ENCODE assay signal across 1 cellular context in genomic region chr12:93707836-93708235, GRCh38.
TF ChIP-seq lines count a peak whose summit lies in the region.

No MANE protein-coding gene starts in this region.

TF ChIP-seq in K562, 482 proteins besides CTCF, POLR2A, EP300 and RAD21 (continued from another document):
- TF ChIP-seq SFPQ (IDR thresholded peaks at IDR 0.05; ENCODE audit: low read depth, low read length) (no peak), MIER1 (IDR thresholded peaks at IDR 0.05; ENCODE audit: low read depth) (no peak), JUN (IDR thresholded peaks at IDR 0.05; ENCODE audit: borderline replicate concordance, low read depth, low read length) (0 out of 2 replicates have a peak, but pooled peaks have one; percentile 12), JUN (CRISPR knock-in tag; IDR thresholded peaks at IDR 0.05; ENCODE audit: borderline replicate concordance) (no peak), ZNF780A (CRISPR knock-in tag; IDR thresholded peaks at IDR 0.05) (no peak), HSF4 (CRISPR knock-in tag; IDR thresholded peaks at IDR 0.05; ENCODE audit: borderline replicate concordance) (no peak), ARID1B (IDR thresholded peaks at IDR 0.05) (0 out of 2 replicates have a peak, but pooled peaks have one; percentile 25), ZBTB17 (CRISPR knock-in tag; IDR thresholded peaks at IDR 0.05) (no peak), ZNF24 (IDR thresholded peaks at IDR 0.05) (no peak), NFE2 (IDR thresholded peaks at IDR 0.05; ENCODE audit: low read depth) (0 out of 2 replicates have a peak, but pooled peaks have one; percentile 15), CBX8 (IDR thresholded peaks at IDR 0.05; ENCODE audit: borderline replicate concordance, extremely low read depth, low read depth, low read length, poor library complexity, severe bottlenecking) (no peak), MBD2 (IDR thresholded peaks at IDR 0.05; ENCODE audit: borderline replicate concordance, low read depth) (no peak), PBX2 (CRISPR knock-in tag; IDR thresholded peaks at IDR 0.05; ENCODE audit: low read depth) (no peak), PBX2 (tag; conservative IDR thresholded peaks at IDR 0.05; ENCODE audit: low read depth) (peak; percentile 53), TBL1XR1 (IDR thresholded peaks at IDR 0.05; ENCODE audit: low read length in 2 of 2) (no peak), KDM2B (CRISPR knock-in tag; IDR thresholded peaks at IDR 0.05) (no peak), ATF7 (IDR thresholded peaks at IDR 0.05) (peak; percentile 86), TAF7 (tag; IDR thresholded peaks at IDR 0.05) (no peak), POLR2AphosphoS2 (IDR thresholded peaks at IDR 0.05; ENCODE audit: low read length) (no peak), NCOA1 (IDR thresholded peaks at IDR 0.05; ENCODE audit: low read depth) (no peak), RBM17 (IDR thresholded peaks at IDR 0.05; ENCODE audit: borderline replicate concordance, low read depth, low read length) (no peak), ZNF3 (CRISPR knock-in tag; IDR thresholded peaks at IDR 0.05) (no peak), PHB2 (IDR thresholded peaks at IDR 0.05; ENCODE audit: low read depth) (no peak), DLX4 (CRISPR knock-in tag; IDR thresholded peaks at IDR 0.05) (no peak), ZC3H8 (IDR thresholded peaks at IDR 0.05) (no peak), JUND (IDR thresholded peaks at IDR 0.05; ENCODE audit: borderline replicate concordance, low read depth, low read length) (peak; percentile 69), JUND (tag; IDR thresholded peaks at IDR 0.05; ENCODE audit: borderline replicate concordance, low read depth, low read length) (peak; percentile 59; the same call in 2 of the 3 replicates), CEBPB (tag; IDR thresholded peaks at IDR 0.05) (peak; percentile 68), KDM5B (IDR thresholded peaks at IDR 0.05; ENCODE audit: insufficient replicate concordance, low read depth, low read length) (no peak), NR2C2 (CRISPR knock-in tag; IDR thresholded peaks at IDR 0.05) (no peak), NR2C2 (tag; IDR thresholded peaks at IDR 0.05) (peak; percentile 29; the same call in 1 of the 2 replicates), ZNF232 (CRISPR knock-in tag; IDR thresholded peaks at IDR 0.05) (no peak), ZC3H11A (IDR thresholded peaks at IDR 0.05; ENCODE audit: low read depth, low read length) (no peak), TCF15 (CRISPR knock-in tag; IDR thresholded peaks at IDR 0.05) (no peak), MTA2 (IDR thresholded peaks at IDR 0.05; ENCODE audit: low read depth) (no peak), KLF16 (IDR thresholded peaks at IDR 0.05) (no peak), RAD51 (IDR thresholded peaks at IDR 0.05; ENCODE audit: borderline replicate concordance, low read depth) (no peak), MTA3 (IDR thresholded peaks at IDR 0.05; ENCODE audit: borderline replicate concordance) (no peak), ZNF23 (CRISPR knock-in tag; IDR thresholded peaks at IDR 0.05) (no peak), MEIS2 (IDR thresholded peaks at IDR 0.05; ENCODE audit: partially characterized antibody) (peak; percentile 84), HDAC3 (IDR thresholded peaks at IDR 0.05; ENCODE audit: borderline replicate concordance, partially characterized antibody) (no peak), SMARCA4 (IDR thresholded peaks at IDR 0.05) (peak; percentile 17; the same call in 1 of the 2 replicates), HMBOX1 (IDR thresholded peaks at IDR 0.05) (0 out of 2 replicates have a peak, but pooled peaks have one; percentile 25), LEF1 (IDR thresholded peaks at IDR 0.05) (no peak), PRMT5 (CRISPR knock-in tag; IDR thresholded peaks at IDR 0.05) (no peak), EZH2 (IDR thresholded peaks at IDR 0.05; ENCODE audit: borderline replicate concordance, low read depth, low read length) (no peak), CEBPG (CRISPR knock-in tag; IDR thresholded peaks at IDR 0.05) (no peak), CEBPG (tag; conservative IDR thresholded peaks at IDR 0.05 in 1 of 2, IDR thresholded peaks at IDR 0.05 in 1 of 2) (peak; percentile 78 to 91)
- TF ChIP-seq, protein P1, sequence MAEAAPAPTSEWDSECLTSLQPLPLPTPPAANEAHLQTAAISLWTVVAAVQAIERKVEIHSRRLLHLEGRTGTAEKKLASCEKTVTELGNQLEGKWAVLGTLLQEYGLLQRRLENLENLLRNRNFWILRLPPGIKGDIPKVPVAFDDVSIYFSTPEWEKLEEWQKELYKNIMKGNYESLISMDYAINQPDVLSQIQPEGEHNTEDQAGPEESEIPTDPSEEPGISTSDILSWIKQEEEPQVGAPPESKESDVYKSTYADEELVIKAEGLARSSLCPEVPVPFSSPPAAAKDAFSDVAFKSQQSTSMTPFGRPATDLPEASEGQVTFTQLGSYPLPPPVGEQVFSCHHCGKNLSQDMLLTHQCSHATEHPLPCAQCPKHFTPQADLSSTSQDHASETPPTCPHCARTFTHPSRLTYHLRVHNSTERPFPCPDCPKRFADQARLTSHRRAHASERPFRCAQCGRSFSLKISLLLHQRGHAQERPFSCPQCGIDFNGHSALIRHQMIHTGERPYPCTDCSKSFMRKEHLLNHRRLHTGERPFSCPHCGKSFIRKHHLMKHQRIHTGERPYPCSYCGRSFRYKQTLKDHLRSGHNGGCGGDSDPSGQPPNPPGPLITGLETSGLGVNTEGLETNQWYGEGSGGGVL (CRISPR knock-in tag; IDR thresholded peaks at IDR 0.05): no peak
- TF ChIP-seq, protein P2, sequence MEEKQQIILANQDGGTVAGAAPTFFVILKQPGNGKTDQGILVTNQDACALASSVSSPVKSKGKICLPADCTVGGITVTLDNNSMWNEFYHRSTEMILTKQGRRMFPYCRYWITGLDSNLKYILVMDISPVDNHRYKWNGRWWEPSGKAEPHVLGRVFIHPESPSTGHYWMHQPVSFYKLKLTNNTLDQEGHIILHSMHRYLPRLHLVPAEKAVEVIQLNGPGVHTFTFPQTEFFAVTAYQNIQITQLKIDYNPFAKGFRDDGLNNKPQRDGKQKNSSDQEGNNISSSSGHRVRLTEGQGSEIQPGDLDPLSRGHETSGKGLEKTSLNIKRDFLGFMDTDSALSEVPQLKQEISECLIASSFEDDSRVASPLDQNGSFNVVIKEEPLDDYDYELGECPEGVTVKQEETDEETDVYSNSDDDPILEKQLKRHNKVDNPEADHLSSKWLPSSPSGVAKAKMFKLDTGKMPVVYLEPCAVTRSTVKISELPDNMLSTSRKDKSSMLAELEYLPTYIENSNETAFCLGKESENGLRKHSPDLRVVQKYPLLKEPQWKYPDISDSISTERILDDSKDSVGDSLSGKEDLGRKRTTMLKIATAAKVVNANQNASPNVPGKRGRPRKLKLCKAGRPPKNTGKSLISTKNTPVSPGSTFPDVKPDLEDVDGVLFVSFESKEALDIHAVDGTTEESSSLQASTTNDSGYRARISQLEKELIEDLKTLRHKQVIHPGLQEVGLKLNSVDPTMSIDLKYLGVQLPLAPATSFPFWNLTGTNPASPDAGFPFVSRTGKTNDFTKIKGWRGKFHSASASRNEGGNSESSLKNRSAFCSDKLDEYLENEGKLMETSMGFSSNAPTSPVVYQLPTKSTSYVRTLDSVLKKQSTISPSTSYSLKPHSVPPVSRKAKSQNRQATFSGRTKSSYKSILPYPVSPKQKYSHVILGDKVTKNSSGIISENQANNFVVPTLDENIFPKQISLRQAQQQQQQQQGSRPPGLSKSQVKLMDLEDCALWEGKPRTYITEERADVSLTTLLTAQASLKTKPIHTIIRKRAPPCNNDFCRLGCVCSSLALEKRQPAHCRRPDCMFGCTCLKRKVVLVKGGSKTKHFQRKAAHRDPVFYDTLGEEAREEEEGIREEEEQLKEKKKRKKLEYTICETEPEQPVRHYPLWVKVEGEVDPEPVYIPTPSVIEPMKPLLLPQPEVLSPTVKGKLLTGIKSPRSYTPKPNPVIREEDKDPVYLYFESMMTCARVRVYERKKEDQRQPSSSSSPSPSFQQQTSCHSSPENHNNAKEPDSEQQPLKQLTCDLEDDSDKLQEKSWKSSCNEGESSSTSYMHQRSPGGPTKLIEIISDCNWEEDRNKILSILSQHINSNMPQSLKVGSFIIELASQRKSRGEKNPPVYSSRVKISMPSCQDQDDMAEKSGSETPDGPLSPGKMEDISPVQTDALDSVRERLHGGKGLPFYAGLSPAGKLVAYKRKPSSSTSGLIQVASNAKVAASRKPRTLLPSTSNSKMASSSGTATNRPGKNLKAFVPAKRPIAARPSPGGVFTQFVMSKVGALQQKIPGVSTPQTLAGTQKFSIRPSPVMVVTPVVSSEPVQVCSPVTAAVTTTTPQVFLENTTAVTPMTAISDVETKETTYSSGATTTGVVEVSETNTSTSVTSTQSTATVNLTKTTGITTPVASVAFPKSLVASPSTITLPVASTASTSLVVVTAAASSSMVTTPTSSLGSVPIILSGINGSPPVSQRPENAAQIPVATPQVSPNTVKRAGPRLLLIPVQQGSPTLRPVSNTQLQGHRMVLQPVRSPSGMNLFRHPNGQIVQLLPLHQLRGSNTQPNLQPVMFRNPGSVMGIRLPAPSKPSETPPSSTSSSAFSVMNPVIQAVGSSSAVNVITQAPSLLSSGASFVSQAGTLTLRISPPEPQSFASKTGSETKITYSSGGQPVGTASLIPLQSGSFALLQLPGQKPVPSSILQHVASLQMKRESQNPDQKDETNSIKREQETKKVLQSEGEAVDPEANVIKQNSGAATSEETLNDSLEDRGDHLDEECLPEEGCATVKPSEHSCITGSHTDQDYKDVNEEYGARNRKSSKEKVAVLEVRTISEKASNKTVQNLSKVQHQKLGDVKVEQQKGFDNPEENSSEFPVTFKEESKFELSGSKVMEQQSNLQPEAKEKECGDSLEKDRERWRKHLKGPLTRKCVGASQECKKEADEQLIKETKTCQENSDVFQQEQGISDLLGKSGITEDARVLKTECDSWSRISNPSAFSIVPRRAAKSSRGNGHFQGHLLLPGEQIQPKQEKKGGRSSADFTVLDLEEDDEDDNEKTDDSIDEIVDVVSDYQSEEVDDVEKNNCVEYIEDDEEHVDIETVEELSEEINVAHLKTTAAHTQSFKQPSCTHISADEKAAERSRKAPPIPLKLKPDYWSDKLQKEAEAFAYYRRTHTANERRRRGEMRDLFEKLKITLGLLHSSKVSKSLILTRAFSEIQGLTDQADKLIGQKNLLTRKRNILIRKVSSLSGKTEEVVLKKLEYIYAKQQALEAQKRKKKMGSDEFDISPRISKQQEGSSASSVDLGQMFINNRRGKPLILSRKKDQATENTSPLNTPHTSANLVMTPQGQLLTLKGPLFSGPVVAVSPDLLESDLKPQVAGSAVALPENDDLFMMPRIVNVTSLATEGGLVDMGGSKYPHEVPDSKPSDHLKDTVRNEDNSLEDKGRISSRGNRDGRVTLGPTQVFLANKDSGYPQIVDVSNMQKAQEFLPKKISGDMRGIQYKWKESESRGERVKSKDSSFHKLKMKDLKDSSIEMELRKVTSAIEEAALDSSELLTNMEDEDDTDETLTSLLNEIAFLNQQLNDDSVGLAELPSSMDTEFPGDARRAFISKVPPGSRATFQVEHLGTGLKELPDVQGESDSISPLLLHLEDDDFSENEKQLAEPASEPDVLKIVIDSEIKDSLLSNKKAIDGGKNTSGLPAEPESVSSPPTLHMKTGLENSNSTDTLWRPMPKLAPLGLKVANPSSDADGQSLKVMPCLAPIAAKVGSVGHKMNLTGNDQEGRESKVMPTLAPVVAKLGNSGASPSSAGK (IDR thresholded peaks at IDR 0.05): no peak
TF ChIP-seq in K562: peak in this region for 15.
